ENCODE assay signal across 8 cellular contexts in the genomic region with DNA sequence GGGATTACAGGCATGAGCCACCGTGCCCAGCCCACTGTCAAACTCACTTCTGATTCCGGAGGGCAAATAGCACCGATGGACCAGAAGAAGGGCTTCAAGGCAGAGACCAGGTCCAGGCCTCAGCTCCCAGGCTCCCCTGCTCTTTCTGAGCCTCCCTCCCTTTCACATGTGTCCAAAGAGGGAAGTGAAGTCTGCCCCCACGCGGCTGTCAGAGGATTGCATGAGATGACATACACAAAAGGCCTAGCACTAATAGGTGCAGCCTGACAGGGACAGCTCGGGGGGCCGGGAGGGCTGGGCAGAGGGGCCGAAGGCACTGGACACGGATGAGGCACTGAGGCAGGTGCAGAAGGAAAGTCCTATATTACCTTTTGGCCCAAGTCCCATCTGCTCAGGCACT. TPM values are rescaled to one million over a fixed set of nuclear protein-coding genes. Genes with fewer than 3 reads are reported as not detected.
DNase-seq lines count a peak whose midpoint lies in the region; ATAC-seq, FAIRE-seq and TF ChIP-seq lines count a peak whose summit lies in the region.

No MANE protein-coding gene starts in this region.

- intact Hi-C loops in Panc1 (cut with micrococcal nuclease; ENCODE audit: unreplicated experiment) (no loop called here), stomach (cut with DNase I; ENCODE audit: low total_unique reads) (no loop called here)

- no peak overlapping the region for H3K4me3 ChIP-seq in Panc1 (ENCODE audit: low read depth in 2 of 2, low read length in 2 of 2)
- no peak overlapping the region for H3K4me3 ChIP-seq in stomach

- POLR2A ChIA-PET in Panc1 (lab: Charles Lee), result interaction anchor here (0.7 kb wide), 1 partner anchor 58 kb away, joined by 3 read pairs; no protein-coding TSS in a partner anchor

- TF ChIP-seq EP300 in stomach (IDR thresholded peaks at IDR 0.05), result no peak

- in situ Hi-C loops in ACHN (cut with HindIII; ENCODE audit: low pct_ligation_motif_present, low pct_unique_long_range_greater_than_20kb, low sequenced_read_pairs) (no loop called here), Panc1 (cut with HindIII; ENCODE audit: low pct_unique_long_range_greater_than_20kb, low sequenced_read_pairs) (no loop called here)

- H3K27me3 ChIP-seq in Panc1 (ENCODE audit: control insufficient read depth, insufficient read depth, low read length) (no peaks in the 10 kb centered on the region), stomach (no peaks in the 10 kb centered on the region)

- no peak for TF ChIP-seq POLR2A in GM12892 (IDR thresholded peaks at IDR 0.05; ENCODE audit: low read depth, low read length)
- TF ChIP-seq POLR2A in erythroblast (IDR thresholded peaks at IDR 0.05; ENCODE audit: low read length), result no peak
- no peak for TF ChIP-seq POLR2A in stomach (IDR thresholded peaks at IDR 0.05)

- DNase-seq in ACHN, result peak; percentile 14
- peak; percentile 47 for DNase-seq in GM12892 (ENCODE audit: insufficient read length)
- no peak for DNase-seq in Panc1 (ENCODE audit: low read depth, low spot score)
- peak; percentile 41 to 53 for DNase-seq in erythroblast (lab: John Stamatoyannopoulos, UW)
- DNase-seq in stomach, result peak; percentile 70
- DNase-seq in NCI-H1105 (lab: John Stamatoyannopoulos, UW), result no peak

- no TSS peak for BruUV-seq in Panc1 (replicated peaks; lab: Mats Ljungman, UMichigan)

- no peak for FAIRE-seq in GM12892 (lab: Jason Lieb, UNC)

- ATAC-seq in Panc1 (peak; percentile 92), HG02798 (IDR thresholded peaks at IDR 0.05; ENCODE audit: poor library complexity, unreplicated experiment) (no peak), HG03039 (IDR thresholded peaks at IDR 0.05; ENCODE audit: unreplicated experiment) (no peak)

- H3K36me3 ChIP-seq in Panc1 (ENCODE audit: control insufficient read depth, insufficient read depth, low read length) (no peaks in the 10 kb centered on the region), stomach (peaks cover 0 to 13% (median 6%) of the 10 kb centered on the region in 4 donors)

- CTCF ChIA-PET in Panc1 (lab: Charles Lee), result interaction anchor here (1.1 kb wide), 1 partner anchor 69 kb away, joined by 8 read pairs; a partner anchor contains a TSS

- H3K27ac ChIP-seq in Panc1 (ENCODE audit: low read length), result no peak overlapping the region
- peak overlapping the region in 1 of 5 donors; percentile 18 for H3K27ac ChIP-seq in stomach

- peak; percentile 71 for TF ChIP-seq CTCF in Panc1 (IDR thresholded peaks at IDR 0.05)
- peak in 5 of 7 experiments; percentile 7 to 44 (median 30) for TF ChIP-seq CTCF in stomach (IDR thresholded peaks at IDR 0.05)

- WGBS in stomach, 5 donors, result 61 to 74% (median 65%) methylated on average over 9 of the region's 9 CpGs

- H3K4me1 ChIP-seq in Panc1 (ENCODE audit: control insufficient read depth, insufficient read depth, low read length) (no peaks in the 10 kb centered on the region), stomach (peaks cover 0 to 5% (median 2%) of the 10 kb centered on the region in 4 donors)

- H3K9me3 ChIP-seq in Panc1 (ENCODE audit: control insufficient read depth, insufficient read depth, low read depth, low read length) (no peaks in the 10 kb centered on the region), stomach (no peaks in the 10 kb centered on the region)

RNA-seq across cellular contexts. Expression of a gene that starts 16.1 kb away (rescaled TPM):
- polyA plus RNA-seq in GM12892 (2012; ENCODE audit: missing spikeins), result not detected
- total RNA-seq in Panc1 (2021; ENCODE audit: unreplicated experiment) (0.36 TPM), stomach (10 to 100 TPM; 10.7 to 89.1 (median 35.1) TPM)
- polyA plus RNA-seq in Panc1 (2012; ENCODE audit: insufficient read length), result not detected
- polyA plus RNA-seq in stomach, result 100 to 1,000 TPM in 1 of 3 donors, 10 to 100 TPM in 2; 48.1 to 122 (median 61.4) TPM

RNA-seq across cellular contexts. Expression of a gene that starts 29.6 kb away (rescaled TPM):
- polyA plus RNA-seq in GM12892 (2012; ENCODE audit: missing spikeins), result not detected
- total RNA-seq in Panc1 (2021; ENCODE audit: unreplicated experiment) (not detected), stomach (10 to 100 TPM in 4 of 5 donors, not detected in 1; 15.6 to 86.4 (median 34.7) TPM)
- polyA plus RNA-seq in Panc1 (2012; ENCODE audit: insufficient read length), result not detected
- polyA plus RNA-seq in stomach, result 10 to 100 TPM; 17.8 to 45.8 (median 22.0) TPM

Comparison
In these comparisons a context has a peak if more than half of its experiments do, and no peak if none do; other contexts are left out.
1. DNase-seq: peak in ACHN (single experiment), GM12892 (single experiment), erythroblast (2 of 2) and stomach (single experiment); none in Panc1 (single experiment) and NCI-H1105 (single experiment).